ENCODE assay signal across 16 cellular contexts in the genomic region with DNA sequence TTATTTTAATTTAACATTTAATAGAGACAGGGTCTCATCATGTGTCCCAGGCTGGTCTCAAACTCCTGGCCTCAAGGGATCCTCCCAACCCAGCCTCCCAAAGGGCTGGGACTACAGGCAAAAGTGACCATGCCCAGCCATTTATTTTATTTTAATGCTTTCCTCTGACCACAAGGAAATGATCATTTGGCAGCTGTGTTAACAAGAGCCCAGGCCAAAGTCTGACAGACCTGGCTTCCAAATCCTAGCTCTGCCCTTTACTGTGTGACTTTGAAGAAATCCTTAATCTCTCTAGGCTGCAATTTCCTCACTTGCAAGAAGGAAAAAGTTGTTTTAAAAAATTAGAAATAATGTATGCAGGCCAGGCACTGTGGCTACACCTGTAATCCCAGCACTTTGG. TPM values are rescaled to one million over a fixed set of nuclear protein-coding genes. Genes with fewer than 3 reads are reported as not detected.
DNase-seq lines count a peak whose midpoint lies in the region; ATAC-seq and TF ChIP-seq lines count a peak whose summit lies in the region.
"Had no signal": no experiment of that assay in that cellular context is flagged by ENCODE, and none has a peak within 500 bp of the region (broad histone marks: within the 10 kb centered on the region; RNA-seq: fewer than 3 reads in every experiment).

No MANE protein-coding gene starts in this region.

- no peak overlapping the region for H4K91ac ChIP-seq in H9 (ENCODE audit: insufficient read length, low read depth, low read length)

- no peak overlapping the region for H2AFZ ChIP-seq in H9 (ENCODE audit: low read length)

- no peaks in the 10 kb centered on the region for H3K36me3 Mint-ChIP-seq in H9 (ENCODE audit: insufficient read depth in 1 of 3, low read depth in 3 of 3)
- H3K36me3 Mint-ChIP-seq: CD14-positive monocyte; CD4-positive, alpha-beta memory T cell had no signal

- no peak overlapping the region for H3K4ac ChIP-seq in H9 (ENCODE audit: low read depth, low read length)

- H4K20me1 ChIP-seq in H9 (ENCODE audit: control insufficient read depth, insufficient read depth, insufficient read length), result no peaks in the 10 kb centered on the region
- H4K20me1 ChIP-seq: BLaER1 had no signal

- ATAC-seq in left lobe of liver (peak; percentile 63), HG02852 (IDR thresholded peaks at IDR 0.05; ENCODE audit: unreplicated experiment) (no peak), HG03520 (IDR thresholded peaks at IDR 0.05; ENCODE audit: unreplicated experiment) (no peak)
- ATAC-seq: GM12878 had no signal

- H3K9me3 Mint-ChIP-seq in H9, result no peaks in the 10 kb centered on the region
- H3K9me3 Mint-ChIP-seq: CD14-positive monocyte; CD4-positive, alpha-beta memory T cell had no signal

- H3K79me2 ChIP-seq in H9 (ENCODE audit: insufficient read depth, low read length), result no peaks in the 10 kb centered on the region

- H2BK120ac ChIP-seq in H9 (ENCODE audit: low read depth, low read length, poor library complexity, severe bottlenecking), result no peak overlapping the region

- no peak overlapping the region for H3K9ac ChIP-seq in H9 (ENCODE audit: extremely low read depth, insufficient read length, low read length)
- H3K9ac ChIP-seq: BLaER1 had no signal

- H3K18ac ChIP-seq in H9 (ENCODE audit: insufficient read length, low read depth, low read length), result no peak overlapping the region

- H3T11ph ChIP-seq in H9 (ENCODE audit: low read length), result no peak overlapping the region

- H3K9me3 ChIP-seq in H9 (ENCODE audit: control insufficient read depth, low read depth, low read length), result no peaks in the 10 kb centered on the region
- H3K9me3 ChIP-seq: BLaER1, HAP-1 had no signal

- no peaks in the 10 kb centered on the region for H3K4me1 ChIP-seq in H9 (ENCODE audit: insufficient read depth, low read length)
- H3K4me1 ChIP-seq: BLaER1, HAP-1 had no signal

- H2BK15ac ChIP-seq in H9 (ENCODE audit: low read depth, low read length), result no peak overlapping the region

- H4K5ac ChIP-seq in H9 (ENCODE audit: insufficient read length, low read depth, low read length), result no peak overlapping the region

- H2AK5ac ChIP-seq in H9 (ENCODE audit: insufficient read length, low read length), result no peak overlapping the region

- no peak overlapping the region for H3K27ac ChIP-seq in H9 (ENCODE audit: insufficient read length, low read depth, low read length)
- H3K27ac ChIP-seq: BLaER1 had no signal

- no peak overlapping the region for H4K8ac ChIP-seq in H9 (replicated peaks; ENCODE audit: insufficient read length, low read depth, low read length)

- H3K56ac ChIP-seq in H9 (ENCODE audit: insufficient read length, low read depth, low read length), result no peak overlapping the region

- H3K4me2 ChIP-seq in H9 (ENCODE audit: insufficient read depth, insufficient read length, low read length), result no peak overlapping the region
- H3K4me2 ChIP-seq: BLaER1 had no signal

- no peaks in the 10 kb centered on the region for H3K27me3 ChIP-seq in H9 (ENCODE audit: insufficient read depth, low read length)
- H3K27me3 ChIP-seq: BLaER1 had no signal

- TF ChIP-seq CTCF in H9 (conservative IDR thresholded peaks at IDR 0.05), result no peak

- H3K27me3 Mint-ChIP-seq in H9 (ENCODE audit: low read depth), result no peaks in the 10 kb centered on the region; the same call in 1 of the 2 replicates

- no peak overlapping the region for H3K14ac ChIP-seq in H9 (ENCODE audit: insufficient read depth, low read length)

- no peak overlapping the region for H3K23ac ChIP-seq in H9 (ENCODE audit: insufficient read length, low read depth, low read length)

- DNase-seq in NCI-H2029 (lab: John Stamatoyannopoulos, UW), result peak; percentile 31
- DNase-seq in NCI-H2029 treated with DMSO at 0.1 percent for 48 hours (lab: John Stamatoyannopoulos, UW), result no peak
- DNase-seq in DMS53 treated with DMSO at 0.1 percent for 48 hours (lab: John Stamatoyannopoulos, UW; ENCODE audit: unreplicated experiment), result peak; percentile 5
- DNase-seq in left lobe of liver (ENCODE audit: low spot score), result no peak
- DNase-seq in H9, result no peak
- DNase-seq: 8988T; CD4-positive, alpha-beta memory T cell; DND-41; EL; IMR-90 had no signal

- no peak overlapping the region for H3K4me3 Mint-ChIP-seq in H9
- H3K4me3 Mint-ChIP-seq: CD14-positive monocyte; CD4-positive, alpha-beta memory T cell had no signal

- H2BK5ac ChIP-seq in H9 (ENCODE audit: insufficient read length, low read length), result no peak overlapping the region

- H2BK12ac ChIP-seq in H9 (ENCODE audit: insufficient read length, low read depth, low read length), result no peak overlapping the region

- no peaks in the 10 kb centered on the region for H3K79me1 ChIP-seq in H9 (ENCODE audit: insufficient read depth, low read depth, low read length, poor library complexity, severe bottlenecking)

- no peaks in the 10 kb centered on the region for H3K23me2 ChIP-seq in H9 (ENCODE audit: insufficient read length, low read depth, low read length, poor library complexity, severe bottlenecking)

- H2BK20ac ChIP-seq in H9 (ENCODE audit: low read depth, low read length, poor library complexity, severe bottlenecking), result no peak overlapping the region

- no peak overlapping the region for H3K27ac Mint-ChIP-seq in H9
- H3K27ac Mint-ChIP-seq: CD14-positive monocyte; CD4-positive, alpha-beta memory T cell had no signal

- no peaks in the 10 kb centered on the region for H3K4me1 Mint-ChIP-seq in H9
- H3K4me1 Mint-ChIP-seq: CD14-positive monocyte had no signal

RNA-seq across cellular contexts. Expression of gene GCH1, which starts 16.7 kb away (rescaled TPM):
- 71.0 TPM for total RNA-seq in left lobe of liver
- 7.7 and 8.6 TPM in 2 replicates for total RNA-seq in H9 (2021)

Comparison
In these comparisons a context has a peak if more than half of its experiments do, and no peak if none do; other contexts are left out.
1. DNase-seq: peak in NCI-H2029 (single experiment) and DMS53 treated with DMSO at 0.1 percent for 48 hours (single experiment); none in NCI-H2029 treated with DMSO at 0.1 percent for 48 hours (single experiment), left lobe of liver (single experiment) and H9 (single experiment).